15 cellular contexts compared by ENCODE assay signal in the genomic region with DNA sequence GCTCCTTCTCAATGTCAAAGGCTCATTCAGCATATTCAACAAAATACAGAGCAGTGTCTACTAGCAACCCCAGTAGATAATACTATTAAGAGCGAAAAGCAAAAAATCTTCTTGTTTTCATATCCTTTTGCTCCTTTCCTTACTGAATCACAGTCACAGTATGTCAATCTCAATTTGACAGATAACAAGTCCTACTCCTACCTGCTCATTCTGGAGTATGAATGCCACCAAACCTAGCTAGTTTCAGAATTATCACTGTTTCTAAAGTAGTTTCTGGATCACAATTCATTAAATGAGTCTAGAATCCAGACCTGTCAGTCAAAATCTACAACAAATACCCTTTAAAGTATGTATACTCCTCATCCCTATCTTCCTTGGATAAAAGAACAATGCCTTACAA. TPM values are rescaled to one million over a fixed set of nuclear protein-coding genes. Genes with fewer than 3 reads are reported as not detected.
DNase-seq lines count a peak whose midpoint lies in the region; ATAC-seq and TF ChIP-seq lines count a peak whose summit lies in the region.
"Had no signal": no experiment of that assay in that cellular context is flagged by ENCODE, and none has a peak within 500 bp of the region (broad histone marks: within the 10 kb centered on the region; RNA-seq: fewer than 3 reads in every experiment).

No MANE protein-coding gene starts in this region.

- H3K27me3 Mint-ChIP-seq in activated CD4-positive, alpha-beta T cell treated with anti-CD3 and anti-CD28 coated beads for 36 hours: no peaks in the 10 kb centered on the region
- no peaks in the 10 kb centered on the region for H3K27me3 Mint-ChIP-seq in activated naive CD8-positive, alpha-beta T cell treated with anti-CD3 and anti-CD28 coated beads, Interleukin-2, amount 50 U/mL, for 24 hours
- H3K27me3 Mint-ChIP-seq in activated naive CD8-positive, alpha-beta T cell treated with anti-CD3 and anti-CD28 coated beads for 36 hours: no peaks in the 10 kb centered on the region
- H3K27me3 Mint-ChIP-seq in progenitor cell of endocrine pancreas: no peaks in the 10 kb centered on the region
- H3K27me3 Mint-ChIP-seq: CD4-positive, CD25-positive, alpha-beta regulatory T cell had no signal

- H3K27ac Mint-ChIP-seq in activated CD4-positive, alpha-beta T cell treated with anti-CD3 and anti-CD28 coated beads for 36 hours: no peak overlapping the region
- no peak overlapping the region for H3K27ac Mint-ChIP-seq in activated naive CD8-positive, alpha-beta T cell treated with anti-CD3 and anti-CD28 coated beads, Interleukin-2, amount 50 U/mL, for 24 hours
- H3K27ac Mint-ChIP-seq in activated naive CD8-positive, alpha-beta T cell treated with anti-CD3 and anti-CD28 coated beads for 36 hours: no peak overlapping the region
- peak overlapping the region; percentile 56 for H3K27ac Mint-ChIP-seq in progenitor cell of endocrine pancreas
- H3K27ac Mint-ChIP-seq: CD4-positive, CD25-positive, alpha-beta regulatory T cell; GM23338 had no signal

- H3K9me3 ChIP-seq in mesenchymal stem cell (ENCODE audit: control insufficient read depth, low read length): no peaks in the 10 kb centered on the region
- H3K9me3 ChIP-seq: BLaER1 had no signal

- H4K8ac ChIP-seq in mesenchymal stem cell (ENCODE audit: low read length): no peak overlapping the region

- no peak overlapping the region for H3K4me3 ChIP-seq in foreskin fibroblast (ENCODE audit: low read depth in 1 of 2, low read length in 2 of 2)
- H3K4me3 ChIP-seq in mesenchymal stem cell (ENCODE audit: insufficient read depth in 1 of 2, low read depth in 1 of 2, low read length in 2 of 2): no peak overlapping the region
- H3K4me3 ChIP-seq: BLaER1, GM23338 had no signal

- H2BK120ac ChIP-seq in mesenchymal stem cell (ENCODE audit: low read depth, low read length): no peak overlapping the region

- peaks cover 41% of the 10 kb centered on the region for H3K4me1 Mint-ChIP-seq in activated CD4-positive, alpha-beta T cell treated with anti-CD3 and anti-CD28 coated beads for 36 hours
- H3K4me1 Mint-ChIP-seq in activated naive CD8-positive, alpha-beta T cell treated with anti-CD3 and anti-CD28 coated beads, Interleukin-2, amount 50 U/mL, for 24 hours: peaks cover 34% of the 10 kb centered on the region
- H3K4me1 Mint-ChIP-seq in activated naive CD8-positive, alpha-beta T cell treated with anti-CD3 and anti-CD28 coated beads for 36 hours: peaks cover 20% of the 10 kb centered on the region
- H3K4me1 Mint-ChIP-seq in progenitor cell of endocrine pancreas (ENCODE audit: low read depth): no peaks in the 10 kb centered on the region

- no peak overlapping the region for H2AFZ ChIP-seq in mesenchymal stem cell (ENCODE audit: low read depth, low read length)
- H2AFZ ChIP-seq: GM23338 had no signal

- H3K23ac ChIP-seq in mesenchymal stem cell (ENCODE audit: low read length in 2 of 2): no peak overlapping the region

- H3K14ac ChIP-seq in mesenchymal stem cell (ENCODE audit: low read length in 2 of 2): no peak overlapping the region

- no peak for TF ChIP-seq CTCF in progenitor cell of endocrine pancreas (IDR thresholded peaks at IDR 0.05; ENCODE audit: unreplicated experiment)
- TF ChIP-seq CTCF in foreskin fibroblast (IDR thresholded peaks at IDR 0.05; ENCODE audit: low read depth, low read length): no peak

- no peak overlapping the region for H3K18ac ChIP-seq in mesenchymal stem cell (ENCODE audit: low read depth in 1 of 2, low read length in 2 of 2)

- no peak overlapping the region for H2BK15ac ChIP-seq in mesenchymal stem cell (ENCODE audit: low read depth, poor library complexity, severe bottlenecking)

- no peaks in the 10 kb centered on the region for H3K4me1 ChIP-seq in mesenchymal stem cell (ENCODE audit: control insufficient read depth, insufficient read depth, low read depth, low read length)
- H3K4me1 ChIP-seq: BLaER1 had no signal

- CTCF ChIA-PET in activated CD4-positive, alpha-beta T cell treated with anti-CD3 and anti-CD28 coated beads for 36 hours (lab: Charles Lee): interaction anchor here (0.6 to 1.2 kb wide), 2 partner anchors 9 to 54 kb away, joined by 3 read pairs; no protein-coding TSS in a partner anchor

- no peaks in the 10 kb centered on the region for H3K9me3 Mint-ChIP-seq in activated CD4-positive, alpha-beta T cell treated with anti-CD3 and anti-CD28 coated beads for 36 hours (ENCODE audit: low read depth)
- H3K9me3 Mint-ChIP-seq in activated naive CD8-positive, alpha-beta T cell treated with anti-CD3 and anti-CD28 coated beads, Interleukin-2, amount 50 U/mL, for 24 hours: no peaks in the 10 kb centered on the region
- peaks cover 3% of the 10 kb centered on the region for H3K9me3 Mint-ChIP-seq in activated naive CD8-positive, alpha-beta T cell treated with anti-CD3 and anti-CD28 coated beads for 36 hours
- H3K9me3 Mint-ChIP-seq in progenitor cell of endocrine pancreas (ENCODE audit: low read depth): no peaks in the 10 kb centered on the region
- H3K9me3 Mint-ChIP-seq: CD4-positive, CD25-positive, alpha-beta regulatory T cell; GM23338 had no signal

- H2BK12ac ChIP-seq in mesenchymal stem cell (ENCODE audit: low read length in 2 of 2): no peak overlapping the region

- no peak overlapping the region for H3K27ac ChIP-seq in mesenchymal stem cell (ENCODE audit: low read length, poor library complexity, severe bottlenecking)
- H3K27ac ChIP-seq: 22Rv1, BLaER1 had no signal

- peaks cover 44% of the 10 kb centered on the region for H3K36me3 Mint-ChIP-seq in activated CD4-positive, alpha-beta T cell treated with anti-CD3 and anti-CD28 coated beads for 36 hours (ENCODE audit: low read depth)
- H3K36me3 Mint-ChIP-seq in activated naive CD8-positive, alpha-beta T cell treated with anti-CD3 and anti-CD28 coated beads, Interleukin-2, amount 50 U/mL, for 24 hours (ENCODE audit: low read depth): peaks cover 46% of the 10 kb centered on the region
- H3K36me3 Mint-ChIP-seq in activated naive CD8-positive, alpha-beta T cell treated with anti-CD3 and anti-CD28 coated beads for 36 hours: peaks cover 28% of the 10 kb centered on the region
- peaks cover 23% of the 10 kb centered on the region for H3K36me3 Mint-ChIP-seq in progenitor cell of endocrine pancreas (ENCODE audit: insufficient read depth)

- no peak overlapping the region for H2AK5ac ChIP-seq in mesenchymal stem cell (ENCODE audit: low read length, severe bottlenecking)

- DNase-seq in activated CD4-positive, alpha-beta T cell treated with anti-CD3 and anti-CD28 coated beads for 36 hours: no peak
- DNase-seq in activated CD4-positive, alpha-beta T cell treated with anti-CD3 and anti-CD28 coated beads, Interleukin-2, amount 50 U/mL, for 4 hours: no peak
- DNase-seq in activated naive CD8-positive, alpha-beta T cell treated with anti-CD3 and anti-CD28 coated beads, Interleukin-2, amount 50 U/mL, for 24 hours: no peak
- DNase-seq in activated naive CD8-positive, alpha-beta T cell treated with anti-CD3 and anti-CD28 coated beads for 36 hours: no peak
- DNase-seq in progenitor cell of endocrine pancreas (ENCODE audit: low spot score, unreplicated experiment) (no peak), foreskin fibroblast (no peak), mesenchymal stem cell (no peak)
- DNase-seq: AML-193; Calu3; CD4-positive, CD25-positive, alpha-beta regulatory T cell; DMS 273 treated with DMSO at 0.1 percent for 48 hours; H7 had no signal

- POLR2A ChIA-PET in activated CD4-positive, alpha-beta T cell treated with anti-CD3 and anti-CD28 coated beads for 36 hours (lab: Charles Lee): no interaction called here

- no peak overlapping the region for H3K4me2 ChIP-seq in mesenchymal stem cell (ENCODE audit: low read length, poor library complexity, severe bottlenecking)
- H3K4me2 ChIP-seq: BLaER1, GM23338 had no signal

- no peak overlapping the region for H2BK5ac ChIP-seq in mesenchymal stem cell (ENCODE audit: low read depth, low read length, poor library complexity, severe bottlenecking)

- H3K4me3 Mint-ChIP-seq in activated CD4-positive, alpha-beta T cell treated with anti-CD3 and anti-CD28 coated beads for 36 hours: no peak overlapping the region
- no peak overlapping the region for H3K4me3 Mint-ChIP-seq in activated naive CD8-positive, alpha-beta T cell treated with anti-CD3 and anti-CD28 coated beads, Interleukin-2, amount 50 U/mL, for 24 hours
- H3K4me3 Mint-ChIP-seq in activated naive CD8-positive, alpha-beta T cell treated with anti-CD3 and anti-CD28 coated beads for 36 hours: no peak overlapping the region
- no peak overlapping the region for H3K4me3 Mint-ChIP-seq in progenitor cell of endocrine pancreas (ENCODE audit: low read depth)
- H3K4me3 Mint-ChIP-seq: CD4-positive, CD25-positive, alpha-beta regulatory T cell; GM23338 had no signal

- H3K79me1 ChIP-seq in mesenchymal stem cell (replicated peaks; ENCODE audit: low read length, poor library complexity, severe bottlenecking): peaks cover 25% of the 10 kb centered on the region

- no peak overlapping the region for H3K4ac ChIP-seq in mesenchymal stem cell (ENCODE audit: low read depth in 1 of 2, low read length in 2 of 2)

- no peak overlapping the region for H3K9ac ChIP-seq in mesenchymal stem cell (ENCODE audit: low read length)
- H3K9ac ChIP-seq: BLaER1 had no signal

- ATAC-seq in activated CD4-positive, alpha-beta T cell treated with anti-CD3 and anti-CD28 coated beads for 36 hours: peak; percentile 65
- ATAC-seq in activated naive CD8-positive, alpha-beta T cell treated with anti-CD3 and anti-CD28 coated beads, Interleukin-2, amount 50 U/mL, for 24 hours: peak; percentile 27
- ATAC-seq: GM23338 had no signal

- WGBS in mesenchymal stem cell: 100% methylated on average over 1 of the region's 1 CpG

- H3K27me3 ChIP-seq in mesenchymal stem cell (ENCODE audit: control insufficient read depth in 1 of 2, insufficient read depth in 1 of 2, low read length in 2 of 2): no peaks in the 10 kb centered on the region
- H3K27me3 ChIP-seq: BLaER1 had no signal

- no peak overlapping the region for H4K91ac ChIP-seq in mesenchymal stem cell (ENCODE audit: low read length)

- H3K36me3 ChIP-seq in mesenchymal stem cell (ENCODE audit: control insufficient read depth in 1 of 2, insufficient read depth in 2 of 2, low read depth in 1 of 2, low read length in 2 of 2): peaks cover 20 to 75% of the 10 kb centered on the region in 2 experiments

- intact Hi-C loops in activated CD4-positive, alpha-beta T cell treated with anti-CD3 and anti-CD28 coated beads for 36 hours (cut with DNase I, micrococcal nuclease): loop anchor here (1.0 to 5.0 kb wide), 3 partner anchors 46 to 416 kb away; no protein-coding TSS in a partner anchor

RNA-seq across cellular contexts. Expression of gene MKRN2, which starts 51.5 kb away (rescaled TPM):
- total RNA-seq in activated CD4-positive, alpha-beta T cell treated with anti-CD3 and anti-CD28 coated beads for 36 hours: 10 to 100 TPM; 21.5 to 24.9 TPM
- total RNA-seq in activated naive CD8-positive, alpha-beta T cell treated with anti-CD3 and anti-CD28 coated beads for 36 hours: 10 to 100 TPM; 27.8 to 29.2 TPM
- 23.4 and 23.9 TPM in 2 replicates for total RNA-seq in progenitor cell of endocrine pancreas
- polyA plus RNA-seq in mesenchymal stem cell (2013, experiment 1 of 2): 21.7 TPM
- polyA plus RNA-seq in mesenchymal stem cell (2013, experiment 2 of 2): 22.3 TPM

RNA-seq across cellular contexts. Expression of gene RAF1, which starts 55.5 kb away (rescaled TPM):
- total RNA-seq in activated CD4-positive, alpha-beta T cell treated with anti-CD3 and anti-CD28 coated beads for 36 hours: 10 to 100 TPM; 66.8 to 74.7 TPM
- total RNA-seq in activated naive CD8-positive, alpha-beta T cell treated with anti-CD3 and anti-CD28 coated beads for 36 hours: 10 to 100 TPM; 79.3 to 79.8 TPM
- 135 and 139 TPM in 2 replicates for total RNA-seq in progenitor cell of endocrine pancreas
- 43.4 TPM for polyA plus RNA-seq in mesenchymal stem cell (2013, experiment 1 of 2)
- polyA plus RNA-seq in mesenchymal stem cell (2013, experiment 2 of 2): 42.6 TPM
